ENCODE assay signal across 8 cellular contexts in the genomic region with DNA sequence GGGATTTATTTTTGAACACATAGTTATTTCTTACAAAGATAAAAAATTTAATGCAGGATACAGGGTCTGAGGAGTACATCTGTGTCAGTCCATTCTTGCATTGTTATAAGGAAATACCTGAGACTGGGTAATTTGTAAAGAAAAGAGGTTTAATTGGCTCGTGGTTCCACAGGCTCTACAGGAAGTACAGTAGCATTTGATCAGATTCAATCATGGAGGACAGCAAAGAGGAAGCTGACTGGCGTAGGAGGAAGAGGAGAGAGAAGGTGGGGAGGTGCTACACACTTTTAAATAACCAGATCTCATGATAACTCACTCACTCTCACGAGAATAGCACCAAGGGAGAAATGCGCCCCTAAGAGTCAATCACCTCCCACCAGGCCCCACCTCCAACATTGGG.
"Had no signal": no experiment of that assay in that cellular context is flagged by ENCODE, and none has a peak within 500 bp of the region (broad histone marks: within the 10 kb centered on the region; RNA-seq: fewer than 3 reads in every experiment).

No MANE protein-coding gene starts in this region.

- ATAC-seq: GM12878 had no signal

- DNase-seq: GDM1, GF-D8 had no signal

- H3K4me3 ChIP-seq: GM12878 had no signal

- FAIRE-seq: G401.6, GM12878, GM12891, GM12892, GM18507, GM19239 had no signal
